In the genomic region with DNA sequence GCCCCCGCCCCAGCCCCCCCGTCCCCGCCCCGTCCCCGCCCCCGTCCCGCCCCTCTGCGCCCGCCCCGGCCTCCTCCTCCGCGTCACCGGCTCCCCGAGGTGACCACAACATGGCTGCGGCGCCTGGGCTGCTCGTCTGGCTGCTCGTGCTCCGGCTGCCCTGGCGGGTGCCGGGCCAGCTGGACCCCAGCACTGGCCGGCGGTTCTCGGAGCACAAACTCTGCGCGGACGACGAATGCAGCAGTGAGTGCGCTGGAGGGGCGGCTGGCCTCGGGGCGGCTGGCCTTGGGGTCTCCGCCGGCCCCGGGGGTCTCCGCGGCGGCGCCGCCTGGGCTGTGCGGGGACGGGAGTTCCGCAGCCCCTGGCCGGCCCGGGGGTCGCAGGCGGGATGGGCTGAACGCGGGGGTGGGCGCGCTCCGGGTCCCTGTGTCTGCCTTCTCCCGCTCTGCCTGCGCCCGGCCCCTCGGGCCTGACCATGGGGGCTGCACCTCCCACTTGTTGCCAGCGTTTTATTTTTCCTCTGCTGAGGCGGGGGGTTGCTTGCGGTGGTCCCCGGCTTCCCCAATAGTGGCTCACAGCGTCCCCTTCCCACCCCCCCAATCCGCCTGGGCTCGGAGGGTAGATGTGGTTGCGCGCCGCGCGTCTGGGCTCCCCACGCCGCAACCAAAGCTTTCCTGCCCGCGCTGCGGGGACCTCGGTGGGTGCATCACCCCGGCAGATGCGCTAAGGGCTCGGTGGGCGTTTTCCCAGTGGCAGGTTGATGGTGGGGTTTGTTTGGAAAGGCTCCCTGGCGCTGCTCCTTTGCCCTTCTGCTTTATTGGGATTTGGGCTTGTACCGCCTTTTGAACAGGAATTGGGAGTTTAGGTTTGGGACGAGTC, we compare ENCODE assay signal across 8 cellular contexts. TPM values are rescaled to one million over a fixed set of nuclear protein-coding genes. Genes with fewer than 3 reads are reported as not detected.
DNase-seq lines count a peak whose midpoint lies in the region; ATAC-seq and TF ChIP-seq lines count a peak whose summit lies in the region.

A gene with protein sequence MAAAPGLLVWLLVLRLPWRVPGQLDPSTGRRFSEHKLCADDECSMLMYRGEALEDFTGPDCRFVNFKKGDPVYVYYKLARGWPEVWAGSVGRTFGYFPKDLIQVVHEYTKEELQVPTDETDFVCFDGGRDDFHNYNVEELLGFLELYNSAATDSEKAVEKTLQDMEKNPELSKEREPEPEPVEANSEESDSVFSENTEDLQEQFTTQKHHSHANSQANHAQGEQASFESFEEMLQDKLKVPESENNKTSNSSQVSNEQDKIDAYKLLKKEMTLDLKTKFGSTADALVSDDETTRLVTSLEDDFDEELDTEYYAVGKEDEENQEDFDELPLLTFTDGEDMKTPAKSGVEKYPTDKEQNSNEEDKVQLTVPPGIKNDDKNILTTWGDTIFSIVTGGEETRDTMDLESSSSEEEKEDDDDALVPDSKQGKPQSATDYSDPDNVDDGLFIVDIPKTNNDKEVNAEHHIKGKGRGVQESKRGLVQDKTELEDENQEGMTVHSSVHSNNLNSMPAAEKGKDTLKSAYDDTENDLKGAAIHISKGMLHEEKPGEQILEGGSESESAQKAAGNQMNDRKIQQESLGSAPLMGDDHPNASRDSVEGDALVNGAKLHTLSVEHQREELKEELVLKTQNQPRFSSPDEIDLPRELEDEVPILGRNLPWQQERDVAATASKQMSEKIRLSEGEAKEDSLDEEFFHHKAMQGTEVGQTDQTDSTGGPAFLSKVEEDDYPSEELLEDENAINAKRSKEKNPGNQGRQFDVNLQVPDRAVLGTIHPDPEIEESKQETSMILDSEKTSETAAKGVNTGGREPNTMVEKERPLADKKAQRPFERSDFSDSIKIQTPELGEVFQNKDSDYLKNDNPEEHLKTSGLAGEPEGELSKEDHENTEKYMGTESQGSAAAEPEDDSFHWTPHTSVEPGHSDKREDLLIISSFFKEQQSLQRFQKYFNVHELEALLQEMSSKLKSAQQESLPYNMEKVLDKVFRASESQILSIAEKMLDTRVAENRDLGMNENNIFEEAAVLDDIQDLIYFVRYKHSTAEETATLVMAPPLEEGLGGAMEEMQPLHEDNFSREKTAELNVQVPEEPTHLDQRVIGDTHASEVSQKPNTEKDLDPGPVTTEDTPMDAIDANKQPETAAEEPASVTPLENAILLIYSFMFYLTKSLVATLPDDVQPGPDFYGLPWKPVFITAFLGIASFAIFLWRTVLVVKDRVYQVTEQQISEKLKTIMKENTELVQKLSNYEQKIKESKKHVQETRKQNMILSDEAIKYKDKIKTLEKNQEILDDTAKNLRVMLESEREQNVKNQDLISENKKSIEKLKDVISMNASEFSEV (N-terminal part only) (plus strand): TSS at position 97 of the 879 bp plus-strand sequence. CDS start 14 bp downstream, at position 111.

- DNase-seq in Karpas-422, result peak; percentile 67
- peak; percentile 28 for DNase-seq in T follicular helper cell (ENCODE audit: low read depth)
- peak; percentile 17 to 83 (median 36) for DNase-seq in adrenal gland
- peak; percentile 91 for DNase-seq in left ventricle myocardium superior
- no peak for DNase-seq in pulmonary artery endothelial cell (ENCODE audit: low read depth, low spot score)
- DNase-seq in NCI-H1436 (lab: John Stamatoyannopoulos, UW), result no peak

- no peaks in the 10 kb centered on the region for H3K27me3 ChIP-seq in Karpas-422 (ENCODE audit: low read length)
- H3K27me3 ChIP-seq in adrenal gland, result no peaks in the 10 kb centered on the region

- H3K9me3 ChIP-seq in ES-I3 (ENCODE audit: control insufficient read depth, insufficient read depth, low read length), result no peaks in the 10 kb centered on the region
- no peaks in the 10 kb centered on the region for H3K9me3 ChIP-seq in Karpas-422 (ENCODE audit: low read length)
- no peaks in the 10 kb centered on the region for H3K9me3 ChIP-seq in adrenal gland (replicated peaks in 1 of 3)

- H3K36me3 ChIP-seq in ES-I3 (ENCODE audit: insufficient read depth, low read length) (no peaks in the 10 kb centered on the region; the same call in 1 of the 2 replicates), Karpas-422 (ENCODE audit: insufficient read depth, low read length) (peaks cover 5% of the 10 kb centered on the region; the same call in 1 of the 2 replicates), adrenal gland (replicated peaks in 1 of 2) (peaks cover 0 to 5% of the 10 kb centered on the region in 2 donors)

- H3K79me2 ChIP-seq in Karpas-422 (ENCODE audit: low read length), result peaks cover 37% of the 10 kb centered on the region

- TF ChIP-seq CTCF in adrenal gland (IDR thresholded peaks at IDR 0.05), result no peak

- H3K9me2 ChIP-seq in Karpas-422 (replicated peaks; ENCODE audit: insufficient read depth, low read length), result no peaks in the 10 kb centered on the region

- peak within 1 kb of the TSS; percentile 95 for H3K4me2 ChIP-seq in Karpas-422 (ENCODE audit: low read depth, low read length, poor library complexity, severe bottlenecking)

- H3K9ac ChIP-seq in ES-I3 (ENCODE audit: low read depth, low read length) (peak within 1 kb of the TSS; percentile 88), Karpas-422 (ENCODE audit: low read length) (peak within 1 kb of the TSS; percentile 93)

- peak within 1 kb of the TSS; percentile 97 for H2AFZ ChIP-seq in Karpas-422 (ENCODE audit: low read length)

- intact Hi-C loops in adrenal gland (cut with DNase I), result no loop called here
- intact Hi-C loops in left ventricle myocardium superior (cut with micrococcal nuclease), result no loop called here

- no peaks in the 10 kb centered on the region for H4K20me1 ChIP-seq in Karpas-422 (ENCODE audit: insufficient read depth, low read depth, low read length)

- peak; percentile 49 for ATAC-seq in GM21786 (IDR thresholded peaks at IDR 0.05; ENCODE audit: unreplicated experiment)
- peak; percentile 82 for ATAC-seq in left ventricle myocardium superior

- no peak within 1 kb of the TSS for H3K27ac ChIP-seq in Karpas-422 (ENCODE audit: low read length)
- peak within 1 kb of the TSS; percentile 70 to 91 (median 85) for H3K27ac ChIP-seq in adrenal gland

- H3K4me3 ChIP-seq in Karpas-422 (ENCODE audit: low read length) (peak within 1 kb of the TSS; percentile 88), adrenal gland (peak within 1 kb of the TSS; percentile 37 to 97 (median 80))

- no peaks in the 10 kb centered on the region for H3K4me1 ChIP-seq in ES-I3 (ENCODE audit: insufficient read depth, low read length)
- peaks cover 31% of the 10 kb centered on the region for H3K4me1 ChIP-seq in Karpas-422 (ENCODE audit: low read length)
- H3K4me1 ChIP-seq in adrenal gland (replicated peaks in 1 of 2), result peaks cover 5 to 14% of the 10 kb centered on the region in 2 donors

- 0% methylated on average over 8 to 81 of the region's 81 CpGs for WGBS in adrenal gland, 4 donors

- TF ChIP-seq POLR2A in adrenal gland (IDR thresholded peaks at IDR 0.05), result no peak

RNA-seq across cellular contexts. Expression of the gene that starts here (rescaled TPM):
- total RNA-seq in Karpas-422 (2014; rRNA removed; shearing (Covaris generic); ENCODE audit: low replicate concordance), result 45.6 and 106 TPM in 2 replicates
- 100 to 1,000 TPM in 1 of 8 donors, 10 to 100 TPM in 7; 37.7 to 101 (median 65.9) TPM for total RNA-seq in adrenal gland
- 100 to 1,000 TPM in 1 of 3 donors, 10 to 100 TPM in 2; 33.1 to 134 (median 45.2) TPM for polyA plus RNA-seq in adrenal gland
- total RNA-seq in left ventricle myocardium superior, result 65.5 TPM
- 30.3 and 52.9 TPM in 2 replicates for total RNA-seq in pulmonary artery endothelial cell

Comparison
In these comparisons a context has a peak if more than half of its experiments do, and no peak if none do; other contexts are left out.
1. DNase-seq: peak in Karpas-422 (single experiment), T follicular helper cell (single experiment), adrenal gland (7 of 7) and left ventricle myocardium superior (single experiment); none in pulmonary artery endothelial cell (single experiment) and NCI-H1436 (single experiment).